In the genomic region with DNA sequence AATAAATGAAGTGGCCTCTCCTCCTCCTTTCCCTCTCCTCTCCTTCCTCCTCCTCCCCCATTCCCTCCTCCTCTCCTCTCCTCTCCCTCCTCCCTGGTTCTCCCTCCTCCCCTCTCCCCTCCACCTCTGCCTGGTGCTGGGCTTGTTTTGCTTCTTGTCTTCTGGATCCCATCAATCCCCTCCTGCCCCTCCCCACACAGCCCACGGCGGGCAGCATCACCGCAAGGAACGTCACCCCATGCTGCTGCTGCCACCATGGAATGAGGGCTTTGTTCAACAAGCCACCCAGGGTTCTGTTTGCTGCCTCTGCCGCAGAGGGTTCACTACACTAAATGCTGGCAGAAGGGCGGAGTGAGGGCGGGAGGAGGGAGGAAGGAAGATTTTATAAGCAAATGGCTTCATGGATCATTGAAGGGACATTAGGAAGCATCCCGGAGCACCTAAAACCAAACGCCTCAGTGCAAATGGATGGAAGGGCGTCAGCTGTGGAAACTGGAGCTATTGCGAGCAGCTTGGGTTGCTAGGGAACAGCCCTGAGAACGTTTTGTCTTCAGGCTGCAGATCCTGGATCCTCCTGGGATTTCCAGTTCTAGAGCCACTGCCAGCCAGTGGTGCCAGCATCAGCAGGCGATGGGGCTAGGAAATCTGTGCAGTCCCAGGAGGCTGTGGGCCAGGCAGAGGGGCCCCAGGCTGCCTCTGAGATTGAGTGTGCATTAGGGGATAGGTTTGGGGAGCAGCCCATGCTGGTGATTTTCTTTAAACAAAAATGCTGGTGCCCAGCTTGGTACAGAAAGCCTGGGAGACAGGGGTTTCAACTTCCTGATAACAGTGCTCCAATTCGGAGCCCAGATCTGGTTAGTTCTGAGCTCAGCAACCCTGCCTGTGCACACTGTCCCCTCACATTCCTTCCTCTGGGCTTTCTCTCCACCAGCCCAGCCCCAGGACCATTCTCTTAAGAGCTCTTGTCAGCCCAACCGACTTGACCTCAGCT, we compare ENCODE assay signal across 10 cellular contexts.
DNase-seq lines count a peak whose midpoint lies in the region; ATAC-seq and TF ChIP-seq lines count a peak whose summit lies in the region.
"Had no signal": no experiment of that assay in that cellular context is flagged by ENCODE, and none has a peak within 500 bp of the region (broad histone marks: within the 10 kb centered on the region; RNA-seq: fewer than 3 reads in every experiment).

No MANE protein-coding gene starts in this region.

- no peak overlapping the region for H3K27ac Mint-ChIP-seq in GM23338
- no peak overlapping the region for H3K27ac Mint-ChIP-seq in natural killer cell treated with Interleukin-12 subunit alpha and Interleukin-12 subunit beta and Interleukin-15 and Interleukin-18, amount 100 ng/mL, for 72 hours
- no peak overlapping the region for H3K27ac Mint-ChIP-seq in stimulated activated naive B cell treated with anti-CD40 and anti-IgM and Interleukin-4, amounts not matched to agents 10 μg/mL and 1 μg/mL and 100 μg/mL, for 72 hours

- TF ChIP-seq CTCF in GM23338 (conservative IDR thresholded peaks at IDR 0.05; ENCODE audit: low read depth in 2 of 2), result no peak
- no peak for TF ChIP-seq CTCF in PC-3 (conservative IDR thresholded peaks at IDR 0.05; ENCODE audit: low read depth, low read length)
- no peak for TF ChIP-seq CTCF in heart right ventricle (IDR thresholded peaks at IDR 0.05)
- no peak for TF ChIP-seq CTCF in sigmoid colon (IDR thresholded peaks at IDR 0.05)

- no peaks in the 10 kb centered on the region for H3K4me1 ChIP-seq in GM23338 (ENCODE audit: insufficient read depth)
- no peaks in the 10 kb centered on the region for H3K4me1 ChIP-seq in PC-3 (ENCODE audit: insufficient read depth, low read length)
- H3K4me1 ChIP-seq in heart right ventricle, result peaks cover 0 to 5% (median 0%) of the 10 kb centered on the region in 9 donors
- peaks cover 0 to 17% (median 15%) of the 10 kb centered on the region in 4 donors for H3K4me1 ChIP-seq in sigmoid colon
- H3K4me1 ChIP-seq: lower lobe of right lung had no signal

- H2AFZ ChIP-seq in GM23338 (0 out of 2 replicates have a peak overlapping the region, but pooled peaks have one; percentile 32), PC-3 (ENCODE audit: low read length) (peak overlapping the region; percentile 2; the same call in 1 of the 2 replicates)

- no peaks in the 10 kb centered on the region; the same call in 2 of the 3 replicates for H3K9me3 Mint-ChIP-seq in GM23338
- no peaks in the 10 kb centered on the region for H3K9me3 Mint-ChIP-seq in natural killer cell treated with Interleukin-12 subunit alpha and Interleukin-12 subunit beta and Interleukin-15 and Interleukin-18, amount 100 ng/mL, for 72 hours
- H3K9me3 Mint-ChIP-seq in stimulated activated naive B cell treated with anti-CD40 and anti-IgM and Interleukin-4, amounts not matched to agents 10 μg/mL and 1 μg/mL and 100 μg/mL, for 72 hours, result no peaks in the 10 kb centered on the region

- no peaks in the 10 kb centered on the region for H3K4me1 Mint-ChIP-seq in GM23338
- no peaks in the 10 kb centered on the region for H3K4me1 Mint-ChIP-seq in natural killer cell treated with Interleukin-12 subunit alpha and Interleukin-12 subunit beta and Interleukin-15 and Interleukin-18, amount 100 ng/mL, for 72 hours (ENCODE audit: low read depth in 2 of 2)
- H3K4me1 Mint-ChIP-seq in stimulated activated naive B cell treated with anti-CD40 and anti-IgM and Interleukin-4, amounts not matched to agents 10 μg/mL and 1 μg/mL and 100 μg/mL, for 72 hours, result no peaks in the 10 kb centered on the region

- CTCF ChIA-PET in PC-3 (lab: Charles Lee), result no interaction called here
- CTCF ChIA-PET in HEK293T (lab: Yijun Ruan, JAX), result no interaction called here

- POLR2A ChIA-PET in PC-3 (lab: Charles Lee; ENCODE audit: unreplicated experiment) (interaction anchor here (0.6 kb wide), 1 partner anchor 18 kb away, joined by 5 read pairs; no protein-coding TSS in a partner anchor), HEK293T (lab: Yijun Ruan, JAX) (no interaction called here)

- H3K27me3 ChIP-seq in GM23338 (ENCODE audit: insufficient read depth), result no peaks in the 10 kb centered on the region
- H3K27me3 ChIP-seq in PC-3 (ENCODE audit: low read length), result no peaks in the 10 kb centered on the region
- no peaks in the 10 kb centered on the region for H3K27me3 ChIP-seq in heart right ventricle
- H3K27me3 ChIP-seq in sigmoid colon, result no peaks in the 10 kb centered on the region

- no peak overlapping the region for H3K9ac ChIP-seq in PC-3 (ENCODE audit: low read length)

- no peaks in the 10 kb centered on the region for H3F3A ChIP-seq in GM23338 (replicated peaks; ENCODE audit: low read depth)
- H3F3A ChIP-seq in PC-3 (ENCODE audit: low read length, unreplicated experiment), result no peaks in the 10 kb centered on the region

- no TSS peak for BruUV-seq in PC-3 (replicated peaks; lab: Mats Ljungman, UMichigan)

- no peaks in the 10 kb centered on the region for H3K79me2 ChIP-seq in GM23338 (replicated peaks; ENCODE audit: insufficient read depth)
- no peaks in the 10 kb centered on the region for H3K79me2 ChIP-seq in PC-3 (ENCODE audit: low read length)

- H3K4me3 Mint-ChIP-seq in GM23338, result no peak overlapping the region
- H3K4me3 Mint-ChIP-seq in natural killer cell treated with Interleukin-12 subunit alpha and Interleukin-12 subunit beta and Interleukin-15 and Interleukin-18, amount 100 ng/mL, for 72 hours, result no peak overlapping the region
- no peak overlapping the region for H3K4me3 Mint-ChIP-seq in stimulated activated naive B cell treated with anti-CD40 and anti-IgM and Interleukin-4, amounts not matched to agents 10 μg/mL and 1 μg/mL and 100 μg/mL, for 72 hours

- peak; percentile 52 for ATAC-seq in GM23338
- ATAC-seq in PC-3, result no peak; the same call in 1 of the 2 replicates
- peak in 6 of 8 donors; percentile 14 to 88 (median 30) for ATAC-seq in heart right ventricle
- ATAC-seq in natural killer cell treated with Interleukin-12 subunit alpha and Interleukin-12 subunit beta and Interleukin-15 and Interleukin-18, amount 100 ng/mL, for 72 hours, result no peak
- ATAC-seq in stimulated activated naive B cell treated with anti-CD40 and anti-IgM and Interleukin-4, amounts not matched to agents 10 μg/mL and 1 μg/mL and 100 μg/mL, for 72 hours (replicated peaks), result no peak
- ATAC-seq: activated CD4-positive, CD25-positive, alpha-beta regulatory T cell treated with anti-CD3 and anti-CD28 coated beads, Interleukin-2, amount 50 U/mL, for 24 hours; lower lobe of right lung had no signal

- H3K4me3 ChIP-seq in GM23338, result no peak overlapping the region
- no peak overlapping the region for H3K4me3 ChIP-seq in PC-3 (ENCODE audit: low read length)
- H3K4me3 ChIP-seq in heart right ventricle, result no peak overlapping the region
- no peak overlapping the region for H3K4me3 ChIP-seq in sigmoid colon
- H3K4me3 ChIP-seq: lower lobe of right lung had no signal

- no peaks in the 10 kb centered on the region; the same call in 2 of the 3 replicates for H3K36me3 Mint-ChIP-seq in GM23338 (ENCODE audit: low read depth)
- H3K36me3 Mint-ChIP-seq in natural killer cell treated with Interleukin-12 subunit alpha and Interleukin-12 subunit beta and Interleukin-15 and Interleukin-18, amount 100 ng/mL, for 72 hours, result no peaks in the 10 kb centered on the region
- no peaks in the 10 kb centered on the region for H3K36me3 Mint-ChIP-seq in stimulated activated naive B cell treated with anti-CD40 and anti-IgM and Interleukin-4, amounts not matched to agents 10 μg/mL and 1 μg/mL and 100 μg/mL, for 72 hours

- DNase-seq in GM23338 (ENCODE audit: low spot score), result peak; percentile 6
- DNase-seq in PC-3, result no peak
- DNase-seq in heart right ventricle, result peak in 1 of 2 donors; percentile 12
- peak; percentile 77 for DNase-seq in sigmoid colon
- DNase-seq in stimulated activated CD4-positive, alpha-beta T cell treated with anti-CD3 and anti-CD28 coated beads, Interleukin-4, amount 100 ng/mL, for 24 hours, result no peak
- DNase-seq in HEK293T (ENCODE audit: extremely low spot score), result no peak
- DNase-seq in natural killer cell treated with Interleukin-12 subunit alpha and Interleukin-12 subunit beta and Interleukin-15 and Interleukin-18, amount 100 ng/mL, for 72 hours (ENCODE audit: low spot score), result no peak
- no peak for DNase-seq in stimulated activated naive B cell treated with anti-CD40 and anti-IgM and Interleukin-4, amounts not matched to agents 10 μg/mL and 1 μg/mL and 100 μg/mL, for 72 hours
- DNase-seq: lower lobe of right lung had no signal

- no peak overlapping the region for H3K4me2 ChIP-seq in GM23338
- no peak overlapping the region for H3K4me2 ChIP-seq in PC-3 (ENCODE audit: low read length)

- H3K27me3 Mint-ChIP-seq in GM23338 (ENCODE audit: insufficient read depth, low read depth, poor library complexity), result no peaks in the 10 kb centered on the region
- H3K27me3 Mint-ChIP-seq in natural killer cell treated with Interleukin-12 subunit alpha and Interleukin-12 subunit beta and Interleukin-15 and Interleukin-18, amount 100 ng/mL, for 72 hours, result peaks cover 3 to 18% of the 10 kb centered on the region in 2 donors
- H3K27me3 Mint-ChIP-seq in stimulated activated naive B cell treated with anti-CD40 and anti-IgM and Interleukin-4, amounts not matched to agents 10 μg/mL and 1 μg/mL and 100 μg/mL, for 72 hours, result peaks cover 36 to 49% of the 10 kb centered on the region in 2 donors

- TF ChIP-seq EP300 in sigmoid colon (IDR thresholded peaks at IDR 0.05), result no peak

- H3K9me2 ChIP-seq in GM23338 (ENCODE audit: insufficient read depth) (no peaks in the 10 kb centered on the region), PC-3 (replicated peaks; ENCODE audit: low read length) (no peaks in the 10 kb centered on the region)

- H4K20me1 ChIP-seq in GM23338 (replicated peaks; ENCODE audit: insufficient read depth), result no peaks in the 10 kb centered on the region
- no peaks in the 10 kb centered on the region for H4K20me1 ChIP-seq in PC-3 (ENCODE audit: low read length)

- no peaks in the 10 kb centered on the region for H3K36me3 ChIP-seq in GM23338 (ENCODE audit: insufficient read depth)
- no peaks in the 10 kb centered on the region for H3K36me3 ChIP-seq in PC-3 (ENCODE audit: low read depth, low read length)
- no peaks in the 10 kb centered on the region for H3K36me3 ChIP-seq in heart right ventricle
- H3K36me3 ChIP-seq in sigmoid colon, result no peaks in the 10 kb centered on the region
- H3K36me3 ChIP-seq: lower lobe of right lung had no signal

- H3K9me3 ChIP-seq in PC-3 (ENCODE audit: low read length), result no peaks in the 10 kb centered on the region
- H3K9me3 ChIP-seq in heart right ventricle, result no peaks in the 10 kb centered on the region
- no peaks in the 10 kb centered on the region for H3K9me3 ChIP-seq in sigmoid colon
- H3K9me3 ChIP-seq: lower lobe of right lung had no signal

- H3K27ac ChIP-seq in GM23338 (ENCODE audit: low read depth), result no peak overlapping the region
- H3K27ac ChIP-seq in PC-3 (ENCODE audit: low read length), result no peak overlapping the region
- H3K27ac ChIP-seq in heart right ventricle, result no peak overlapping the region
- peak overlapping the region; percentile 53 to 80 (median 62) for H3K27ac ChIP-seq in sigmoid colon
- H3K27ac ChIP-seq: lower lobe of right lung had no signal

- no peak for TF ChIP-seq POLR2A in sigmoid colon (IDR thresholded peaks at IDR 0.05)

- intact Hi-C loops in PC-3 (cut with micrococcal nuclease), result no loop called here
- intact Hi-C loops in heart right ventricle (cut with DNase I), result loop anchor here in 1 of 10 donors (5.0 kb wide), 1 partner anchor 508 kb away; no protein-coding TSS in a partner anchor
- intact Hi-C loops in sigmoid colon (cut with DNase I), result no loop called here

- WGBS in heart right ventricle, 2 donors, result 55 to 61% methylated on average over 15 of the region's 15 CpGs
- 54 to 65% methylated on average over 15 of the region's 15 CpGs for WGBS in sigmoid colon, 2 donors

Comparison
In these comparisons a context has a peak if more than half of its experiments do, and no peak if none do; other contexts are left out.
1. ATAC-seq: peak in GM23338 (single experiment) and heart right ventricle (6 of 8); none in PC-3 (single experiment), natural killer cell treated with Interleukin-12 subunit alpha and Interleukin-12 subunit beta and Interleukin-15 and Interleukin-18, amount 100 ng/mL, for 72 hours (0 of 2) and stimulated activated naive B cell treated with anti-CD40 and anti-IgM and Interleukin-4, amounts not matched to agents 10 μg/mL and 1 μg/mL and 100 μg/mL, for 72 hours (0 of 2).
2. DNase-seq: peak in GM23338 (single experiment) and sigmoid colon (single experiment); none in PC-3 (single experiment), stimulated activated CD4-positive, alpha-beta T cell treated with anti-CD3 and anti-CD28 coated beads, Interleukin-4, amount 100 ng/mL, for 24 hours (single experiment), HEK293T (single experiment), natural killer cell treated with Interleukin-12 subunit alpha and Interleukin-12 subunit beta and Interleukin-15 and Interleukin-18, amount 100 ng/mL, for 72 hours (single experiment) and stimulated activated naive B cell treated with anti-CD40 and anti-IgM and Interleukin-4, amounts not matched to agents 10 μg/mL and 1 μg/mL and 100 μg/mL, for 72 hours (single experiment).
3. H3K27ac ChIP-seq: peak in sigmoid colon (4 of 4); none in GM23338 (single experiment), PC-3 (single experiment) and heart right ventricle (0 of 10).